ENCODE assay signal across 1 cellular context in genomic region chr10:103668351-103669242, GRCh38.
A peak's percentile ranks its signal among the peaks of the same experiment; 100 is the strongest.
TF ChIP-seq lines count a peak whose summit lies in the region.

No MANE protein-coding gene starts in this region.

TF ChIP-seq in K562, 482 proteins besides CTCF, POLR2A, EP300 and RAD21 (continued from another document and continues in another):
- TF ChIP-seq HMG20B (CRISPR knock-in tag; IDR thresholded peaks at IDR 0.05) = no peak
- TF ChIP-seq ZNF224 (CRISPR knock-in tag; IDR thresholded peaks at IDR 0.05) = peak; percentile 65; the same call in 1 of the 2 replicates
- TF ChIP-seq, protein P1, sequence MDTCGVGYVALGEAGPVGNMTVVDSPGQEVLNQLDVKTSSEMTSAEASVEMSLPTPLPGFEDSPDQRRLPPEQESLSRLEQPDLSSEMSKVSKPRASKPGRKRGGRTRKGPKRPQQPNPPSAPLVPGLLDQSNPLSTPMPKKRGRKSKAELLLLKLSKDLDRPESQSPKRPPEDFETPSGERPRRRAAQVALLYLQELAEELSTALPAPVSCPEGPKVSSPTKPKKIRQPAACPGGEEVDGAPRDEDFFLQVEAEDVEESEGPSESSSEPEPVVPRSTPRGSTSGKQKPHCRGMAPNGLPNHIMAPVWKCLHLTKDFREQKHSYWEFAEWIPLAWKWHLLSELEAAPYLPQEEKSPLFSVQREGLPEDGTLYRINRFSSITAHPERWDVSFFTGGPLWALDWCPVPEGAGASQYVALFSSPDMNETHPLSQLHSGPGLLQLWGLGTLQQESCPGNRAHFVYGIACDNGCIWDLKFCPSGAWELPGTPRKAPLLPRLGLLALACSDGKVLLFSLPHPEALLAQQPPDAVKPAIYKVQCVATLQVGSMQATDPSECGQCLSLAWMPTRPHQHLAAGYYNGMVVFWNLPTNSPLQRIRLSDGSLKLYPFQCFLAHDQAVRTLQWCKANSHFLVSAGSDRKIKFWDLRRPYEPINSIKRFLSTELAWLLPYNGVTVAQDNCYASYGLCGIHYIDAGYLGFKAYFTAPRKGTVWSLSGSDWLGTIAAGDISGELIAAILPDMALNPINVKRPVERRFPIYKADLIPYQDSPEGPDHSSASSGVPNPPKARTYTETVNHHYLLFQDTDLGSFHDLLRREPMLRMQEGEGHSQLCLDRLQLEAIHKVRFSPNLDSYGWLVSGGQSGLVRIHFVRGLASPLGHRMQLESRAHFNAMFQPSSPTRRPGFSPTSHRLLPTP (IDR thresholded peaks at IDR 0.05; ENCODE audit: borderline replicate concordance, extremely low read depth, insufficient read length) = no peak
- no peak for TF ChIP-seq SMARCC2 (IDR thresholded peaks at IDR 0.05; ENCODE audit: low read depth)
- no peak for TF ChIP-seq ZNF398 (CRISPR knock-in tag; IDR thresholded peaks at IDR 0.05)
- TF ChIP-seq GTF2A2 (tag; IDR thresholded peaks at IDR 0.05) = no peak
- peak; percentile 69; the same call in 1 of the 2 replicates for TF ChIP-seq ZBTB33 (CRISPR knock-in tag; IDR thresholded peaks at IDR 0.05)
- no peak for TF ChIP-seq RBM15 (IDR thresholded peaks at IDR 0.05; ENCODE audit: insufficient read depth, low read length)
- TF ChIP-seq ZNF436 (CRISPR knock-in tag; IDR thresholded peaks at IDR 0.05) = no peak
- no peak for TF ChIP-seq ZNF24 (IDR thresholded peaks at IDR 0.05)
- TF ChIP-seq SAFB2 (IDR thresholded peaks at IDR 0.05; ENCODE audit: borderline replicate concordance, low read depth, low read length, severe bottlenecking) = no peak
- no peak for TF ChIP-seq ZNF644 (tag; IDR thresholded peaks at IDR 0.05; ENCODE audit: low read depth)
- TF ChIP-seq NCOR1 (IDR thresholded peaks at IDR 0.05) = no peak
- no peak for TF ChIP-seq IFI16 (CRISPR knock-in tag; IDR thresholded peaks at IDR 0.05)
- TF ChIP-seq PHF8 (IDR thresholded peaks at IDR 0.05; ENCODE audit: borderline replicate concordance, low read length) = peak; percentile 63; the same call in 1 of the 2 replicates
- no peak for TF ChIP-seq GATAD2B (IDR thresholded peaks at IDR 0.05; ENCODE audit: borderline replicate concordance)
- TF ChIP-seq CREBBP (IDR thresholded peaks at IDR 0.05; ENCODE audit: low read depth, low read length) = no peak
- TF ChIP-seq MEIS2 (IDR thresholded peaks at IDR 0.05; ENCODE audit: partially characterized antibody) = no peak
- TF ChIP-seq KAT7 (CRISPR knock-in tag; IDR thresholded peaks at IDR 0.05; ENCODE audit: borderline replicate concordance) = no peak
- no peak for TF ChIP-seq ZNF589 (CRISPR knock-in tag; IDR thresholded peaks at IDR 0.05; ENCODE audit: low read depth)
- no peak for TF ChIP-seq ZBTB7A (IDR thresholded peaks at IDR 0.05; ENCODE audit: borderline replicate concordance, control insufficient read depth, low read depth, low read length)
- TF ChIP-seq STAT6 (CRISPR knock-in tag; IDR thresholded peaks at IDR 0.05) = no peak
- TF ChIP-seq SFPQ (IDR thresholded peaks at IDR 0.05; ENCODE audit: low read depth, low read length) = no peak
- no peak for TF ChIP-seq GTF2F1 (IDR thresholded peaks at IDR 0.05; ENCODE audit: low read depth, low read length)
- TF ChIP-seq L3MBTL2 (IDR thresholded peaks at IDR 0.05) = peak; percentile 81
- 0 out of 2 replicates have a peak, but pooled peaks have one; percentile 10 for TF ChIP-seq LCOR (CRISPR knock-in tag; IDR thresholded peaks at IDR 0.05)
- no peak for TF ChIP-seq ZNF274 (IDR thresholded peaks at IDR 0.05; ENCODE audit: borderline replicate concordance, low read depth, low read length)
- TF ChIP-seq ZNF75A (CRISPR knock-in tag; IDR thresholded peaks at IDR 0.05) = no peak
- no peak for TF ChIP-seq TBP (optimal IDR thresholded peaks at IDR 0.05; ENCODE audit: low read depth, low read length)
- TF ChIP-seq ZNF239 (CRISPR knock-in tag; IDR thresholded peaks at IDR 0.05) = no peak
- TF ChIP-seq ZNF518B (CRISPR knock-in tag; IDR thresholded peaks at IDR 0.05) = no peak
- no peak for TF ChIP-seq THAP12 (CRISPR knock-in tag; IDR thresholded peaks at IDR 0.05)
- no peak for TF ChIP-seq TAL1 (IDR thresholded peaks at IDR 0.05)
- no peak for TF ChIP-seq TBL1XR1 (IDR thresholded peaks at IDR 0.05; ENCODE audit: low read length in 2 of 2)
- TF ChIP-seq ZNF121 (CRISPR knock-in tag; conservative IDR thresholded peaks at IDR 0.05) = no peak
- TF ChIP-seq NFE2 (IDR thresholded peaks at IDR 0.05; ENCODE audit: low read depth) = no peak
- no peak for TF ChIP-seq ZNF41 (CRISPR knock-in tag; conservative IDR thresholded peaks at IDR 0.05)
- TF ChIP-seq E4F1 (CRISPR knock-in tag; IDR thresholded peaks at IDR 0.05; ENCODE audit: borderline replicate concordance) = no peak
- no peak for TF ChIP-seq ZNF696 (CRISPR knock-in tag; conservative IDR thresholded peaks at IDR 0.05)
- no peak for TF ChIP-seq HIVEP1 (CRISPR knock-in tag; IDR thresholded peaks at IDR 0.05)
- TF ChIP-seq USF2 (CRISPR knock-in tag; IDR thresholded peaks at IDR 0.05) = no peak
- TF ChIP-seq TCF3 (CRISPR knock-in tag; IDR thresholded peaks at IDR 0.05) = peak; percentile 23; the same call in 1 of the 2 replicates
